Comparison of ENCODE assay signal across 12 cellular contexts in the genomic region with DNA sequence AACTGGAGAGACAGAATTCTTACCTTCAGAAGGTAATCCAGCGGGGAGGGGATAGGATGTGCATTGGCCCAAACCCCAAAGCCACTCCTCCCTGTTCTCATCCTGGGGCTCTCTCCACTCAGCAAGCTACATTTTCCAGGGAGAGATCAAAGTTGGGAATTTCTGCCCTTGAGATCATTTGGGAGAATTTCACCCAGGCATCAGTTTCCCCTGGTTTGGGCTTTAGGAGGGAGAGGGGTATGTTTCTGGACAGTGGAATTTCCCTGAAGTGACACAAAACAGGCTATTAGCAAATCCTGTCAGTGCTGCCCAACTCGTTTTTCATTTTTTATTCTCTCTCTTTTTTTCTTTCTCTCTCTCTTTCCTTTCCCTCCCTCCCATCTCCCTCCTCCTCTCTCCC. TPM values are rescaled to one million over a fixed set of nuclear protein-coding genes. Genes with fewer than 3 reads are reported as not detected.
A peak's percentile ranks its signal among the peaks of the same experiment; 100 is the strongest.
DNase-seq lines count a peak whose midpoint lies in the region; ATAC-seq and TF ChIP-seq lines count a peak whose summit lies in the region.
"Had no signal": no experiment of that assay in that cellular context is flagged by ENCODE, and none has a peak within 500 bp of the region (broad histone marks: within the 10 kb centered on the region; RNA-seq: fewer than 3 reads in every experiment).

No MANE protein-coding gene starts in this region.

- peaks cover 51 to 60% (median 55%) of the 10 kb centered on the region in 4 donors for H3K4me1 ChIP-seq in upper lobe of left lung

- peaks cover 3 to 35% (median 18%) of the 10 kb centered on the region in 4 donors for H3K36me3 ChIP-seq in upper lobe of left lung

- no peaks in the 10 kb centered on the region for H3K9me3 Mint-ChIP-seq in activated naive CD8-positive, alpha-beta T cell (ENCODE audit: low read depth)
- peaks cover 3% of the 10 kb centered on the region for H3K9me3 Mint-ChIP-seq in activated naive CD8-positive, alpha-beta T cell treated with anti-CD3 and anti-CD28 coated beads for 36 hours
- H3K9me3 Mint-ChIP-seq in mesothelial cell of epicardium: peaks cover 5% of the 10 kb centered on the region

- no peak for TF ChIP-seq EP300 in upper lobe of left lung (IDR thresholded peaks at IDR 0.05)

- H3K4me3 Mint-ChIP-seq in activated naive CD8-positive, alpha-beta T cell: no peak overlapping the region
- no peak overlapping the region for H3K4me3 Mint-ChIP-seq in activated naive CD8-positive, alpha-beta T cell treated with anti-CD3 and anti-CD28 coated beads for 36 hours
- H3K4me3 Mint-ChIP-seq in mesothelial cell of epicardium: no peak overlapping the region

- no peak for ATAC-seq in upper lobe of left lung (ENCODE audit: low FRiP score in 2 of 2)

- 55 to 59% methylated on average over 2 of the region's 2 CpGs for WGBS in upper lobe of left lung, 2 donors

- TF ChIP-seq CTCF in dorsolateral prefrontal cortex (IDR thresholded peaks at IDR 0.05 in 54 of 56, conservative IDR thresholded peaks at IDR 0.05 in 2 of 56; ENCODE audit: low read depth in 1 of 56, partially characterized antibody in 56 of 56) (no peak), mesothelial cell of epicardium (IDR thresholded peaks at IDR 0.05; ENCODE audit: unreplicated experiment) (no peak), upper lobe of left lung (IDR thresholded peaks at IDR 0.05) (no peak), GM13977 (IDR thresholded peaks at IDR 0.05; ENCODE audit: extremely low read depth, insufficient read depth, missing control alignments) (no peak), GM13976 (IDR thresholded peaks at IDR 0.05; ENCODE audit: borderline replicate concordance, control extremely low read depth, extremely low read depth, insufficient read depth, missing control alignments) (no peak)

- in situ Hi-C loops in GM13977 (cut with MboI; ENCODE audit: low pct_unique_long_range_greater_than_20kb, low sequenced_read_pairs, unreplicated experiment): no loop called here
- in situ Hi-C loops in GM13976 (cut with MboI; ENCODE audit: low sequenced_read_pairs, unreplicated experiment): no loop called here

- H3K4me1 Mint-ChIP-seq in activated naive CD8-positive, alpha-beta T cell (ENCODE audit: low read depth): peaks cover 41% of the 10 kb centered on the region
- H3K4me1 Mint-ChIP-seq in activated naive CD8-positive, alpha-beta T cell treated with anti-CD3 and anti-CD28 coated beads for 36 hours: peaks cover 39% of the 10 kb centered on the region
- peaks cover 54% of the 10 kb centered on the region for H3K4me1 Mint-ChIP-seq in mesothelial cell of epicardium

- H3K9me3 ChIP-seq in upper lobe of left lung: no peaks in the 10 kb centered on the region

- H3K27ac ChIP-seq in dorsolateral prefrontal cortex (peak overlapping the region in 34 of 59 donors; percentile 8 to 81 (median 58)), upper lobe of left lung (peak overlapping the region; percentile 60 to 79 (median 66))

- no peak overlapping the region for H3K4me3 ChIP-seq in dorsolateral prefrontal cortex
- H3K4me3 ChIP-seq in upper lobe of left lung: no peak overlapping the region

- peaks cover 16% of the 10 kb centered on the region for H3K36me3 Mint-ChIP-seq in activated naive CD8-positive, alpha-beta T cell
- H3K36me3 Mint-ChIP-seq in activated naive CD8-positive, alpha-beta T cell treated with anti-CD3 and anti-CD28 coated beads for 36 hours: peaks cover 19% of the 10 kb centered on the region
- H3K36me3 Mint-ChIP-seq in mesothelial cell of epicardium: peaks cover 29% of the 10 kb centered on the region

- TF ChIP-seq POLR2A in upper lobe of left lung (IDR thresholded peaks at IDR 0.05): no peak

- no peak for DNase-seq in activated naive CD8-positive, alpha-beta T cell treated with anti-CD3 and anti-CD28 coated beads for 36 hours
- DNase-seq in dorsolateral prefrontal cortex: no peak
- DNase-seq in mesothelial cell of epicardium (ENCODE audit: low spot score in 2 of 2, unreplicated experiment in 2 of 2): no peak
- DNase-seq in upper lobe of left lung: no peak
- no peak for DNase-seq in GM13977 (ENCODE audit: low spot score)
- no peak for DNase-seq in GM19238 (ENCODE audit: insufficient read length, low spot score)
- no peak for DNase-seq in GM13976 (ENCODE audit: low spot score)
- DNase-seq: NCI-H2029 treated with DMSO at 0.1 percent for 48 hours, SHP77 had no signal

- no peaks in the 10 kb centered on the region for H3K27me3 Mint-ChIP-seq in activated naive CD8-positive, alpha-beta T cell
- H3K27me3 Mint-ChIP-seq in activated naive CD8-positive, alpha-beta T cell treated with anti-CD3 and anti-CD28 coated beads for 36 hours: no peaks in the 10 kb centered on the region
- no peaks in the 10 kb centered on the region for H3K27me3 Mint-ChIP-seq in mesothelial cell of epicardium (ENCODE audit: low read depth)

- no peaks in the 10 kb centered on the region for H3K27me3 ChIP-seq in dorsolateral prefrontal cortex
- H3K27me3 ChIP-seq in upper lobe of left lung: no peaks in the 10 kb centered on the region

- peak overlapping the region; percentile 59 for H3K27ac Mint-ChIP-seq in activated naive CD8-positive, alpha-beta T cell
- no peak overlapping the region for H3K27ac Mint-ChIP-seq in activated naive CD8-positive, alpha-beta T cell treated with anti-CD3 and anti-CD28 coated beads for 36 hours
- H3K27ac Mint-ChIP-seq in mesothelial cell of epicardium: peak overlapping the region; percentile 91

- intact Hi-C loops in dorsolateral prefrontal cortex (cut with DNase I): no loop called here

RNA-seq across cellular contexts. Expression of gene CYP17A1, which starts 35.7 kb away (rescaled TPM):
- total RNA-seq in activated naive CD8-positive, alpha-beta T cell treated with anti-CD3 and anti-CD28 coated beads for 36 hours: not detected
- total RNA-seq in dorsolateral prefrontal cortex (1 to 10 TPM in 2 of 120 experiments, not detected in 118; 3.8 to 4.8 TPM), mesothelial cell of epicardium (0.54 to 1.1 TPM (median 0.81 TPM) in 3 replicates), upper lobe of left lung (1 to 10 TPM in 5 of 6 donors, not detected in 1; 1.2 to 6.3 (median 2.1) TPM)
- total RNA-seq: activated CD8-positive, alpha-beta memory T cell treated with anti-CD3 and anti-CD28 coated beads for 36 hours; pulmonary artery endothelial cell had no signal

RNA-seq across cellular contexts. Expression of gene BORCS7, which starts 52.6 kb away (rescaled TPM):
- total RNA-seq in activated naive CD8-positive, alpha-beta T cell treated with anti-CD3 and anti-CD28 coated beads for 36 hours: 1 to 10 TPM; 8.5 to 9.5 TPM
- total RNA-seq in dorsolateral prefrontal cortex (10 to 100 TPM; 13.2 to 36.5 (median 22.8) TPM), mesothelial cell of epicardium (17.3 to 19.9 TPM (median 19.0 TPM) in 3 replicates), upper lobe of left lung (10 to 100 TPM; 10.5 to 43.4 (median 23.0) TPM)

RNA-seq across cellular contexts. Expression of gene WBP1L, which starts 57.7 kb away (rescaled TPM):
- 10 to 100 TPM; 11.8 to 12.0 TPM for total RNA-seq in activated naive CD8-positive, alpha-beta T cell treated with anti-CD3 and anti-CD28 coated beads for 36 hours
- total RNA-seq in dorsolateral prefrontal cortex: 10 to 100 TPM; 27.9 to 71.0 (median 38.0) TPM
- 56.3 to 56.7 TPM (median 56.3 TPM) in 3 replicates for total RNA-seq in mesothelial cell of epicardium
- total RNA-seq in upper lobe of left lung: 10 to 100 TPM; 41.7 to 76.6 (median 54.7) TPM
